8 cellular contexts compared by ENCODE assay signal in the genomic region with DNA sequence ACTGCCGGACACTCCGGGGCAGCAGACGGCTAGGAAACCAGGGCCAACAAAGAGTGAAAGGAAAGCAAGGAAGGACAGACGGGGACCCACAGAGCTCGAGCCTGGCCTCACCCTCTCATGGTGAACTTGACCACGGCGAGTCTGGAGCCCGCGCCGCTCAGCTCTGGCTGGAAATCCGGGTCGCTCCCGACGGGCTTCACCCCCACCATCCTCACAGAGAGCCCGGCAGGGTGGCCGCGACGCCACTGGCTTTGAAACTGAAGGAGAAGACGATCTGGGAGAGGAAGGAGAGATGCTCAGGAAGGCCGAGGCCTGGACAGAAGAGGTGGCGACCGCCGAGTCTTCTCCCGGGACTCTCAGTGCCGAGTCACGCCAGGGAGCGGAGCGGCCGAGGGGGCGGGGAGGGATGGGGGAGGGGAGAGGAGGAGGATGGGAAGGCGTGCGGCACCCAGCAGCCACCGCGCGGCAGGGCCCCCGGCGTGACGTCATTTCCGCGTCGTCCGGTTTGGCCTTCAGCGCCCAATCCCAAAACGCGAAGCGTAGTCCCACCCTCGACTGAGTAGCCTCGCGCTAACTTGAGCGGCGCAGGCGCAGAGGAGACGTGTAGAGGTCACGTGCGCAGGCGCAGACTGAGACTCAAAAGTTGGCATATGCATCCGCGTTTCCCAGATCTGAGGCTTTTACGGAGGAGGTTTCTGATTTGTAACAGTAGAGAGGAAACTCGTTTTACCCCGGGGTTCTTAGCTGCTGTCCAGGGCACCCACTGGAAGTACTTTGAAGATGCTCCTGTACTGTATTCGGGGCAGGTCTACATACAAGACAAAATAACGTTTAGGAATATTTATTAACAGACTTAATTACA. TPM values are rescaled to one million over a fixed set of nuclear protein-coding genes. Genes with fewer than 3 reads are reported as not detected.
DNase-seq lines count a peak whose midpoint lies in the region; ATAC-seq and TF ChIP-seq lines count a peak whose summit lies in the region.

TXNL1 (minus strand) TSS at position 361 of the 862 bp plus-strand sequence; CDS start at position 209, 152 bp downstream.

- no peaks in the 10 kb centered on the region for H3K9me3 ChIP-seq in Karpas-422 (ENCODE audit: low read length)
- no peaks in the 10 kb centered on the region for H3K9me3 ChIP-seq in esophagus squamous epithelium

- H3K79me2 ChIP-seq in Karpas-422 (ENCODE audit: low read length): peaks cover 49% of the 10 kb centered on the region

- H3K9ac ChIP-seq in Karpas-422 (ENCODE audit: low read length): peak within 1 kb of the TSS; percentile 95

- peak in 2 of 6 experiments; percentile 2 to 47 for TF ChIP-seq CTCF in esophagus squamous epithelium (IDR thresholded peaks at IDR 0.05)

- H3K4me1 ChIP-seq in Karpas-422 (ENCODE audit: low read length) (peaks cover 31% of the 10 kb centered on the region), esophagus squamous epithelium (peaks cover 0 to 45% (median 22%) of the 10 kb centered on the region in 3 donors)

- peak within 1 kb of the TSS; percentile 96 for H3K4me2 ChIP-seq in Karpas-422 (ENCODE audit: low read depth, low read length, poor library complexity, severe bottlenecking)

- H2AFZ ChIP-seq in Karpas-422 (ENCODE audit: low read length): no peak within 1 kb of the TSS

- H3K27me3 ChIP-seq in Karpas-422 (ENCODE audit: low read length) (no peaks in the 10 kb centered on the region), esophagus squamous epithelium (no peaks in the 10 kb centered on the region)

- 1% methylated on average over 19 to 35 of the region's 63 CpGs for WGBS in esophagus squamous epithelium, 2 donors

- H3K36me3 ChIP-seq in Karpas-422 (ENCODE audit: insufficient read depth, low read length): peaks cover 26% of the 10 kb centered on the region
- peaks cover 0 to 6% (median 0%) of the 10 kb centered on the region in 3 donors for H3K36me3 ChIP-seq in esophagus squamous epithelium

- H3K27ac ChIP-seq in Karpas-422 (ENCODE audit: low read length) (peak within 1 kb of the TSS; percentile 77), esophagus squamous epithelium (peak within 1 kb of the TSS; percentile 97 to 100 (median 98))

- peak; percentile 96 for DNase-seq in DMS79 (lab: John Stamatoyannopoulos, UW)
- peak; percentile 100 for DNase-seq in Karpas-422
- peak; percentile 99 for DNase-seq in RKO (ENCODE audit: low spot score)
- peak; percentile 98 for DNase-seq in activated T-helper 1 cell treated with Interleukin-2 at 50 U/mL for 16 hours (ENCODE audit: low read depth)
- peak; percentile 91 for DNase-seq in esophagus squamous epithelium (lab: John Stamatoyannopoulos, UW)
- peak; percentile 99 for DNase-seq in myocyte (ENCODE audit: low read depth)
- DNase-seq in stimulated activated CD8-positive, alpha-beta memory T cell treated with anti-CD3 and anti-CD28 coated beads, Interleukin-7, amount 100 ng/mL, for 48 hours (ENCODE audit: extremely low read depth in 1 of 2, low read depth in 1 of 2): peak; percentile 99

- intact Hi-C loops in esophagus squamous epithelium (cut with DNase I): no loop called here

- peaks cover 30% of the 10 kb centered on the region for H4K20me1 ChIP-seq in Karpas-422 (ENCODE audit: insufficient read depth, low read depth, low read length)

- peak in 3 of 4 donors; percentile 40 to 85 (median 78) for TF ChIP-seq POLR2A in esophagus squamous epithelium (IDR thresholded peaks at IDR 0.05)

- H3K9me2 ChIP-seq in Karpas-422 (replicated peaks; ENCODE audit: insufficient read depth, low read length): no peaks in the 10 kb centered on the region

- ATAC-seq in GM21825 (IDR thresholded peaks at IDR 0.05; ENCODE audit: unreplicated experiment): peak; percentile 97

- H3K4me3 ChIP-seq in Karpas-422 (ENCODE audit: low read length) (peak within 1 kb of the TSS; percentile 92), esophagus squamous epithelium (peak within 1 kb of the TSS; percentile 69 to 96 (median 89))

RNA-seq across cellular contexts. Expression of gene TXNL1, which starts in this region (rescaled TPM):
- total RNA-seq in Karpas-422 (2014; rRNA removed; shearing (Covaris generic); ENCODE audit: low replicate concordance): 52.6 and 52.8 TPM in 2 replicates
- total RNA-seq in esophagus squamous epithelium: 10 to 100 TPM; 41.2 to 78.5 (median 53.4) TPM
- total RNA-seq in myocyte: 67.5 and 78.9 TPM in 2 replicates
- polyA plus RNA-seq in myocyte (2012): 58.5 TPM

Comparison
In these comparisons a context has a peak if more than half of its experiments do, and no peak if none do; other contexts are left out.
1. Peak in every context shown above with its lines: DNase-seq, ATAC-seq, H3K4me3 ChIP-seq and H3K27ac ChIP-seq.